Comparison of ENCODE assay signal across 24 cellular contexts in genomic region chr5:68024426-68024825, GRCh38.
A peak's percentile ranks its signal among the peaks of the same experiment; 100 is the strongest.
DNase-seq lines count a peak whose midpoint lies in the region; ATAC-seq, FAIRE-seq and TF ChIP-seq lines count a peak whose summit lies in the region.
"Had no signal": no experiment of that assay in that cellular context is flagged by ENCODE, and none has a peak within 500 bp of the region (broad histone marks: within the 10 kb centered on the region; RNA-seq: fewer than 3 reads in every experiment).

No MANE protein-coding gene starts in this region.

- no peaks in the 10 kb centered on the region for H3K36me3 ChIP-seq in ascending aorta
- no peaks in the 10 kb centered on the region for H3K36me3 ChIP-seq in gastroesophageal sphincter
- H3K36me3 ChIP-seq in rectal smooth muscle tissue (ENCODE audit: control insufficient read depth, insufficient read depth, low read length): no peaks in the 10 kb centered on the region
- H3K36me3 ChIP-seq: BLaER1 had no signal

- CTCF ChIA-PET in A549 (lab: Yijun Ruan, JAX): no interaction called here

- H3K4me1 ChIP-seq in A549 (no peaks in the 10 kb centered on the region), ascending aorta (peaks cover 0 to 23% of the 10 kb centered on the region in 2 donors), gastroesophageal sphincter (peaks cover 15 to 72% (median 19%) of the 10 kb centered on the region in 3 donors), rectal smooth muscle tissue (ENCODE audit: control insufficient read depth, insufficient read depth, low read length) (peaks cover 22% of the 10 kb centered on the region)

- intact Hi-C loops in ascending aorta (cut with DNase I): no loop called here

- TF ChIP-seq RAD21 in A549 (conservative IDR thresholded peaks at IDR 0.05 in 1 of 2, IDR thresholded peaks at IDR 0.05 in 1 of 2): no peak

- no peak overlapping the region for H3K4me2 ChIP-seq in A549
- H3K4me2 ChIP-seq: BLaER1, KMS-11 had no signal

- no peak overlapping the region for H3K4me3 ChIP-seq in A549
- no peak overlapping the region for H3K4me3 ChIP-seq in ascending aorta
- H3K4me3 ChIP-seq in gastroesophageal sphincter: no peak overlapping the region
- H3K4me3 ChIP-seq in rectal smooth muscle tissue (ENCODE audit: low read length): no peak overlapping the region
- H3K4me3 ChIP-seq: BLaER1 had no signal

- FAIRE-seq in A549 (lab: Jason Lieb, UNC): peak; percentile 46

- TF ChIP-seq POLR2A in A549 (IDR thresholded peaks at IDR 0.05; ENCODE audit: low read length) (no peak), gastroesophageal sphincter (IDR thresholded peaks at IDR 0.05) (no peak)

- no peak for DNase-seq in A549 (ENCODE audit: low read depth in 1 of 2, low spot score in 1 of 2)
- no peak for DNase-seq in ascending aorta (ENCODE audit: low spot score in 2 of 2)
- no peak for DNase-seq in OCI-M1 (lab: John Stamatoyannopoulos, UW)
- DNase-seq in central memory CD4-positive, alpha-beta T cell: no peak
- DNase-seq in HCEC 1CT: no peak
- no peak for DNase-seq in NCI-H1105 (lab: John Stamatoyannopoulos, UW)
- DNase-seq: 8988T; CD4-positive, CD25-positive, alpha-beta regulatory T cell; DMS153; GOT3; NCI-H1048; NCI-H1417 treated with DMSO at 0.1 percent for 48 hours; NCI-H1694 treated with DMSO at 0.1 percent for 48 hours; NCI-H2081; NCI-H2227 treated with DMSO at 0.1 percent for 48 hours; NCI-H526 treated with DMSO at 0.1 percent for 48 hours; Right ventricle myocardium superior; RPMI8226 had no signal

- ATAC-seq in A549 (no peak), gastroesophageal sphincter (no peak)
- ATAC-seq: HCT116 had no signal

- TF ChIP-seq EP300 in A549 (IDR thresholded peaks at IDR 0.05) (no peak), gastroesophageal sphincter (IDR thresholded peaks at IDR 0.05) (no peak)

- POLR2A ChIA-PET in A549 (lab: Yijun Ruan, JAX): no interaction called here

- H3K27me3 ChIP-seq in ascending aorta (no peaks in the 10 kb centered on the region), gastroesophageal sphincter (no peaks in the 10 kb centered on the region), rectal smooth muscle tissue (ENCODE audit: control insufficient read depth, insufficient read depth, low read length) (no peaks in the 10 kb centered on the region)
- H3K27me3 ChIP-seq: BLaER1 had no signal

- H3K9ac ChIP-seq in rectal smooth muscle tissue (ENCODE audit: low read length): no peak overlapping the region
- H3K9ac ChIP-seq: BLaER1, KMS-11 had no signal

- no peak for TF ChIP-seq CTCF in A549 (IDR thresholded peaks at IDR 0.05)
- no peak for TF ChIP-seq CTCF in ascending aorta (IDR thresholded peaks at IDR 0.05)
- no peak for TF ChIP-seq CTCF in gastroesophageal sphincter (IDR thresholded peaks at IDR 0.05)

- H3K9me3 ChIP-seq in A549 (no peaks in the 10 kb centered on the region), ascending aorta (no peaks in the 10 kb centered on the region), gastroesophageal sphincter (no peaks in the 10 kb centered on the region)
- H3K9me3 ChIP-seq: BLaER1 had no signal

- H3K27ac ChIP-seq in A549: no peak overlapping the region
- peak overlapping the region; percentile 25 to 42 for H3K27ac ChIP-seq in ascending aorta
- peak overlapping the region; percentile 20 to 78 (median 67) for H3K27ac ChIP-seq in gastroesophageal sphincter
- peak overlapping the region; percentile 7 for H3K27ac ChIP-seq in rectal smooth muscle tissue (ENCODE audit: low read depth, low read length)
- H3K27ac ChIP-seq: BLaER1, HL-60, KMS-11 had no signal

TF ChIP-seq in A549, 52 proteins besides CTCF, POLR2A, EP300 and RAD21:
- no peak for TF ChIP-seq TP53 (CRISPR knock-in tag; IDR thresholded peaks at IDR 0.05)
- TF ChIP-seq HES2 (IDR thresholded peaks at IDR 0.05): no peak
- no peak for TF ChIP-seq RCOR1 (IDR thresholded peaks at IDR 0.05; ENCODE audit: low read depth, low read length)
- no peak for TF ChIP-seq CBX2 (IDR thresholded peaks at IDR 0.05; ENCODE audit: borderline replicate concordance, low read depth)
- no peak for TF ChIP-seq KDM5A (IDR thresholded peaks at IDR 0.05)
- TF ChIP-seq CHD4 (IDR thresholded peaks at IDR 0.05; ENCODE audit: borderline replicate concordance): no peak
- no peak for TF ChIP-seq USF2 (IDR thresholded peaks at IDR 0.05)
- no peak for TF ChIP-seq MYC (IDR thresholded peaks at IDR 0.05; ENCODE audit: borderline replicate concordance, low read length)
- TF ChIP-seq CBX8 (IDR thresholded peaks at IDR 0.05): no peak
- TF ChIP-seq NPAS2 (CRISPR knock-in tag; IDR thresholded peaks at IDR 0.05; ENCODE audit: borderline replicate concordance): no peak
- TF ChIP-seq CEBPB (IDR thresholded peaks at IDR 0.05): no peak
- TF ChIP-seq HOXB5 (CRISPR knock-in tag; IDR thresholded peaks at IDR 0.05): no peak

Comparison
In these comparisons a context has a peak if more than half of its experiments do, and no peak if none do; other contexts are left out.
1. H3K27ac ChIP-seq: peak in ascending aorta (2 of 2), gastroesophageal sphincter (4 of 4) and rectal smooth muscle tissue (single experiment); none in A549 (0 of 2).